ENCODE assay signal across 15 cellular contexts in the genomic region with DNA sequence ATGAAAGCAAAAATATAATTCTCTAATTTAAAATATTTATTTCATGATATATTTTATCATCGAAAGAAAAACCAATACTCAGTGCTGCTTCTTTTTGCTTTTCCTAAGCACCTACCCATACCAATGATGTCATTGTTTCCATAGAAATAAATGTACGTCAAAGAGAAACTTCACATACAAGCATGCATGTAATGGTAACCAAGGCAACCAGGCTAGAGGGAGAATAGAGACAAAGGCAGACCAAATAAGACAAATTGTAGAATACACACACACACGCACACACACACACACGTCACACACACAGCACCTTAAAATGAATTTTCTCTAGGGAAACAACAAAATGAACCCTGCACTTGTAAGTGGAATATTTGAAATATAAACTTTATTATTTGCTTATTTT.
A peak's percentile ranks its signal among the peaks of the same experiment; 100 is the strongest.
DNase-seq lines count a peak whose midpoint lies in the region; ATAC-seq and TF ChIP-seq lines count a peak whose summit lies in the region.
"Had no signal": no experiment of that assay in that cellular context is flagged by ENCODE, and none has a peak within 500 bp of the region (broad histone marks: within the 10 kb centered on the region; RNA-seq: fewer than 3 reads in every experiment).

No MANE protein-coding gene starts in this region.

- DNase-seq in DMS53 (lab: John Stamatoyannopoulos, UW) (peak; percentile 98), NCI-H460 (ENCODE audit: extremely low read depth, low read depth) (peak; percentile 85), fibroblast of pulmonary artery (ENCODE audit: low read depth) (peak; percentile 27), foreskin keratinocyte (no peak), erythroblast (lab: John Stamatoyannopoulos, UW) (no peak)
- DNase-seq in central memory CD4-positive, alpha-beta T cell, result no peak
- DNase-seq: activated CD4-positive, CD25-positive, alpha-beta regulatory T cell treated with anti-CD3 and anti-CD28 coated beads, Interleukin-2, amount 50 U/mL, for 72 hours; activated T-cell treated with anti-CD3 and anti-CD28 coated beads, Interleukin-2, amount 50 U/mL, for 48 hours; mucosa of descending colon; stimulated activated CD4-positive, alpha-beta T cell treated with anti-CD3 and anti-CD28 coated beads, Interleukin-4, amount 100 ng/mL, for 4 hours; stimulated activated naive CD8-positive, alpha-beta T cell treated with anti-CD3 and anti-CD28 coated beads, Interleukin-15, amount 100 ng/mL, for 72 hours; T-cell had no signal

- ATAC-seq in HG03558 (IDR thresholded peaks at IDR 0.05; ENCODE audit: extremely low read depth, unreplicated experiment), result peak; percentile 60
- no peak for ATAC-seq in foreskin keratinocyte
- no peak for ATAC-seq in GM19023 (IDR thresholded peaks at IDR 0.05; ENCODE audit: unreplicated experiment)
- ATAC-seq: mucosa of descending colon; stimulated activated naive CD8-positive, alpha-beta T cell treated with anti-CD3 and anti-CD28 coated beads, Interleukin-15, amount 100 ng/mL, for 72 hours; T-cell had no signal

- H3K27me3 ChIP-seq in foreskin keratinocyte, result no peaks in the 10 kb centered on the region
- H3K27me3 ChIP-seq: breast epithelium had no signal

- no peak for TF ChIP-seq POLR2A in erythroblast (IDR thresholded peaks at IDR 0.05; ENCODE audit: low read length)

- no peak for TF ChIP-seq CTCF in fibroblast of pulmonary artery (IDR thresholded peaks at IDR 0.05; ENCODE audit: low read length, missing control alignments)
- no peak for TF ChIP-seq CTCF in foreskin keratinocyte (conservative IDR thresholded peaks at IDR 0.05)

- no peak overlapping the region for H3K27ac ChIP-seq in foreskin keratinocyte
- H3K27ac ChIP-seq: breast epithelium had no signal

- H3K4me3 ChIP-seq in fibroblast of pulmonary artery (replicated peaks; ENCODE audit: low read depth, low read length), result no peak overlapping the region
- H3K4me3 ChIP-seq: breast epithelium, mucosa of descending colon had no signal

- H3K4me1 ChIP-seq in foreskin keratinocyte, result no peaks in the 10 kb centered on the region
- H3K4me1 ChIP-seq: breast epithelium had no signal

Comparison
In these comparisons a context has a peak if more than half of its experiments do, and no peak if none do; other contexts are left out.
1. DNase-seq: peak in DMS53 (single experiment), NCI-H460 (single experiment) and fibroblast of pulmonary artery (single experiment); none in foreskin keratinocyte (0 of 2), erythroblast (0 of 2) and central memory CD4-positive, alpha-beta T cell (single experiment).